Comparison of ENCODE assay signal across 30 cellular contexts in genomic region chr2:168203762-168204693, GRCh38. TPM values are rescaled to one million over a fixed set of nuclear protein-coding genes. Genes with fewer than 3 reads are reported as not detected.
DNase-seq lines count a peak whose midpoint lies in the region; ATAC-seq and TF ChIP-seq lines count a peak whose summit lies in the region.
"Had no signal": no experiment of that assay in that cellular context is flagged by ENCODE, and none has a peak within 500 bp of the region (broad histone marks: within the 10 kb centered on the region; RNA-seq: fewer than 3 reads in every experiment).

No MANE protein-coding gene starts in this region.

- H3K4me3 Mint-ChIP-seq in CD14-positive monocyte: no peak overlapping the region
- H3K4me3 Mint-ChIP-seq: activated B cell treated with CpG ODN at 0.5 μM for 24 hours; CD8-positive, alpha-beta memory T cell; naive thymus-derived CD4-positive, alpha-beta T cell; stimulated activated memory B cell treated with anti-CD40 and anti-IgM and Interleukin-4, amounts not matched to agents 10 μg/mL and 1 μg/mL and 100 μg/mL, for 72 hours had no signal

- H3K9me3 ChIP-seq in HUES64 (ENCODE audit: insufficient read depth, low read depth, low read length): no peaks in the 10 kb centered on the region
- no peaks in the 10 kb centered on the region for H3K9me3 ChIP-seq in lung (ENCODE audit: control insufficient read depth in 2 of 2, insufficient read depth in 1 of 2, low read length in 1 of 2)
- H3K9me3 ChIP-seq in osteoblast (ENCODE audit: low read depth, low read length): no peaks in the 10 kb centered on the region
- H3K9me3 ChIP-seq in Peyer's patch: no peaks in the 10 kb centered on the region
- H3K9me3 ChIP-seq: A549, spleen, testis, vagina had no signal

- H3K4me3 ChIP-seq in HUES64 (ENCODE audit: low read length) (peak overlapping the region; percentile 5; the same call in 1 of the 2 replicates), lung (no peak overlapping the region), osteoblast (ENCODE audit: insufficient read depth, low read length) (no peak overlapping the region), Peyer's patch (no peak overlapping the region)
- H3K4me3 ChIP-seq: A549, spleen, testis, vagina had no signal

- peaks cover 2 to 24% of the 10 kb centered on the region in 2 donors for H3K36me3 Mint-ChIP-seq in CD14-positive monocyte

- peaks cover 27% of the 10 kb centered on the region for H3K4me1 ChIP-seq in HUES64 (ENCODE audit: insufficient read depth, low read length)
- peaks cover 0 to 15% of the 10 kb centered on the region in 2 donors for H3K4me1 ChIP-seq in lung (ENCODE audit: control insufficient read depth in 2 of 2, insufficient read depth in 2 of 2, low read length in 2 of 2)
- peaks cover 6% of the 10 kb centered on the region for H3K4me1 ChIP-seq in osteoblast (ENCODE audit: insufficient read depth, low read length)
- peaks cover 0 to 7% (median 0%) of the 10 kb centered on the region in 4 donors for H3K4me1 ChIP-seq in Peyer's patch
- H3K4me1 ChIP-seq: testis, vagina had no signal

- intact Hi-C loops in CD14-positive monocyte (cut with micrococcal nuclease): no loop called here
- intact Hi-C loops in left ventricle myocardium superior (cut with micrococcal nuclease): no loop called here

- TF ChIP-seq CTCF in CD14-positive monocyte (IDR thresholded peaks at IDR 0.05) (no peak), lung (IDR thresholded peaks at IDR 0.05; ENCODE audit: control extremely low read depth, extremely low read depth) (no peak), osteoblast (IDR thresholded peaks at IDR 0.05; ENCODE audit: extremely low read depth, low read depth, low read length) (no peak), Peyer's patch (IDR thresholded peaks at IDR 0.05) (no peak)

- WGBS in HUES64: 72% methylated on average over 15 of the region's 15 CpGs
- WGBS in lung, 2 donors: 72 to 84% methylated on average over 15 of the region's 15 CpGs

- peaks cover 78% of the 10 kb centered on the region for H3K79me2 ChIP-seq in osteoblast (ENCODE audit: insufficient read depth, low read length)

- no peak overlapping the region for H3K4me2 ChIP-seq in osteoblast (ENCODE audit: insufficient read depth, low read length)
- H3K4me2 ChIP-seq: A549 had no signal

- H3K27me3 Mint-ChIP-seq in CD14-positive monocyte (ENCODE audit: low read depth in 3 of 3): no peaks in the 10 kb centered on the region
- H3K27me3 Mint-ChIP-seq: activated B cell treated with CpG ODN at 0.5 μM for 24 hours; CD8-positive, alpha-beta memory T cell; IgD-negative memory B cell; naive thymus-derived CD4-positive, alpha-beta T cell; stimulated activated memory B cell treated with anti-CD40 and anti-IgM and Interleukin-4, amounts not matched to agents 10 μg/mL and 1 μg/mL and 100 μg/mL, for 72 hours had no signal

- no peak overlapping the region for H2AFZ ChIP-seq in osteoblast (ENCODE audit: low read length)

- H3K9ac ChIP-seq in HUES64 (ENCODE audit: low read depth, low read length): no peak overlapping the region; the same call in 1 of the 2 replicates

- H3K4me1 Mint-ChIP-seq in CD14-positive monocyte: peaks cover 25% of the 10 kb centered on the region

- peak overlapping the region in 5 of 7 donors; percentile 5 to 64 (median 58) for H3K27ac Mint-ChIP-seq in CD14-positive monocyte
- H3K27ac Mint-ChIP-seq: activated B cell treated with CpG ODN at 0.5 μM for 24 hours had no signal

- H4K20me1 ChIP-seq in osteoblast (ENCODE audit: insufficient read depth, low read length): no peaks in the 10 kb centered on the region

- peak overlapping the region; percentile 78; the same call in 1 of the 2 replicates for H3K27ac ChIP-seq in HUES64 (ENCODE audit: low read depth, low read length)
- H3K27ac ChIP-seq in lung (ENCODE audit: low read depth in 1 of 2, low read length in 1 of 2): peak overlapping the region in 1 of 2 donors; percentile 0
- no peak overlapping the region for H3K27ac ChIP-seq in osteoblast (ENCODE audit: low read depth, low read length)
- no peak overlapping the region for H3K27ac ChIP-seq in Peyer's patch
- H3K27ac ChIP-seq: A549, foreskin keratinocyte, spleen, testis, vagina had no signal

- no peak for DNase-seq in CD14-positive monocyte (ENCODE audit: low spot score)
- no peak for DNase-seq in left ventricle myocardium superior
- no peak for DNase-seq in lung (ENCODE audit: low spot score)
- DNase-seq in NCI-H446 (lab: John Stamatoyannopoulos, UW): no peak
- no peak for DNase-seq in osteoblast (ENCODE audit: insufficient read length, low spot score, missing footprints)
- no peak for DNase-seq in activated CD4-positive, alpha-beta T cell treated with anti-CD3 and anti-CD28 coated beads, Interleukin-2, amount 50 U/mL, for 48 hours
- no peak for DNase-seq in Peyer's patch
- DNase-seq: activated B cell treated with CpG ODN at 0.5 μM for 24 hours; activated CD4-positive, alpha-beta T cell treated with anti-CD3 and anti-CD28 coated beads, Interleukin-2, amount 50 U/mL, for 4 hours; activated gamma-delta T cell; CD8-positive, alpha-beta memory T cell; foreskin keratinocyte; GDM1; GOT3; kidney glomerular epithelial cell; naive thymus-derived CD4-positive, alpha-beta T cell; NCI-H1092 treated with DMSO at 0.1 percent for 48 hours; NCI-H1930; NCI-H345; OCI-M1; SHP77; spleen; stimulated activated CD4-positive, alpha-beta T cell treated with anti-CD3 and anti-CD28 coated beads, Interleukin-2, amount 100 ng/mL, for 48 hours; T-helper 9 cell; testis had no signal

- TF ChIP-seq POLR2A in Peyer's patch (IDR thresholded peaks at IDR 0.05): no peak

- H3K9me3 Mint-ChIP-seq in CD14-positive monocyte: no peaks in the 10 kb centered on the region
- H3K9me3 Mint-ChIP-seq: activated B cell treated with CpG ODN at 0.5 μM for 24 hours; CD8-positive, alpha-beta memory T cell; IgD-negative memory B cell; stimulated activated memory B cell treated with anti-CD40 and anti-IgM and Interleukin-4, amounts not matched to agents 10 μg/mL and 1 μg/mL and 100 μg/mL, for 72 hours had no signal

- no peaks in the 10 kb centered on the region for H3K36me3 ChIP-seq in HUES64 (ENCODE audit: insufficient read depth, low read length)
- H3K36me3 ChIP-seq in lung (ENCODE audit: control insufficient read depth in 2 of 2, insufficient read depth in 2 of 2, low read length in 2 of 2): no peaks in the 10 kb centered on the region
- H3K36me3 ChIP-seq in osteoblast (ENCODE audit: insufficient read depth, low read length): no peaks in the 10 kb centered on the region
- H3K36me3 ChIP-seq in Peyer's patch: no peaks in the 10 kb centered on the region
- H3K36me3 ChIP-seq: spleen, vagina had no signal

- H3K27me3 ChIP-seq in HUES64 (ENCODE audit: insufficient read depth, low read length): no peaks in the 10 kb centered on the region
- no peaks in the 10 kb centered on the region for H3K27me3 ChIP-seq in lung (ENCODE audit: control insufficient read depth, insufficient read depth)
- no peaks in the 10 kb centered on the region for H3K27me3 ChIP-seq in osteoblast (ENCODE audit: insufficient read depth, low read length)
- no peaks in the 10 kb centered on the region for H3K27me3 ChIP-seq in Peyer's patch
- H3K27me3 ChIP-seq: foreskin keratinocyte, spleen, testis, vagina had no signal

- ATAC-seq in left ventricle myocardium superior (peak; percentile 67), lung (ENCODE audit: insufficient read depth, low FRiP score) (peak; percentile 45)
- ATAC-seq: A549; foreskin keratinocyte; naive thymus-derived CD4-positive, alpha-beta T cell; stimulated activated memory B cell treated with anti-CD40 and anti-IgM and Interleukin-4, amounts not matched to agents 10 μg/mL and 1 μg/mL and 100 μg/mL, for 72 hours had no signal

RNA-seq across cellular contexts. Expression of gene STK39, which starts 43.4 kb away (rescaled TPM):
- polyA plus RNA-seq in CD14-positive monocyte (1 to 10 TPM; 1.2 to 2.6 TPM), lung (1 to 10 TPM; 8.5 to 8.6 TPM)
- 21.8 TPM for polyA plus RNA-seq in HUES64 (2013, experiment 1 of 2)
- polyA plus RNA-seq in HUES64 (2013, experiment 2 of 2): 24.6 TPM
- total RNA-seq in left ventricle myocardium superior (20.9 TPM), lung (10 to 100 TPM; 13.8 to 18.7 TPM), osteoblast (18.1 and 20.9 TPM in 2 replicates), Peyer's patch (10 to 100 TPM; 39.6 to 55.9 (median 51.0) TPM)
